Comparison of ENCODE assay signal across 1 cellular context in genomic region chr12:98296462-98297079, GRCh38.
TF ChIP-seq lines count a peak whose summit lies in the region.

No MANE protein-coding gene starts in this region.

TF ChIP-seq in GM12878, 131 proteins besides CTCF, POLR2A, EP300 and RAD21 (continued from another document):
- TF ChIP-seq REST (IDR thresholded peaks at IDR 0.05; ENCODE audit: low read depth, low read length): peak; percentile 87
- no peak for TF ChIP-seq SUZ12 (IDR thresholded peaks at IDR 0.05; ENCODE audit: unreplicated experiment)
- no peak for TF ChIP-seq GABPA (IDR thresholded peaks at IDR 0.05; ENCODE audit: low read depth)
- TF ChIP-seq KDM1A (IDR thresholded peaks at IDR 0.05; ENCODE audit: borderline replicate concordance): no peak
- TF ChIP-seq IKZF2 (IDR thresholded peaks at IDR 0.05): no peak
- no peak for TF ChIP-seq BACH1 (IDR thresholded peaks at IDR 0.05; ENCODE audit: borderline replicate concordance)
- no peak for TF ChIP-seq SREBF1 (IDR thresholded peaks at IDR 0.05; ENCODE audit: low read length)
- no peak for TF ChIP-seq ASH2L (IDR thresholded peaks at IDR 0.05; ENCODE audit: borderline replicate concordance, low read depth)
- no peak for TF ChIP-seq EGR1 (IDR thresholded peaks at IDR 0.05; ENCODE audit: borderline replicate concordance in 1 of 2, low read depth in 2 of 2, low read length in 2 of 2)
- TF ChIP-seq, protein P1, sequence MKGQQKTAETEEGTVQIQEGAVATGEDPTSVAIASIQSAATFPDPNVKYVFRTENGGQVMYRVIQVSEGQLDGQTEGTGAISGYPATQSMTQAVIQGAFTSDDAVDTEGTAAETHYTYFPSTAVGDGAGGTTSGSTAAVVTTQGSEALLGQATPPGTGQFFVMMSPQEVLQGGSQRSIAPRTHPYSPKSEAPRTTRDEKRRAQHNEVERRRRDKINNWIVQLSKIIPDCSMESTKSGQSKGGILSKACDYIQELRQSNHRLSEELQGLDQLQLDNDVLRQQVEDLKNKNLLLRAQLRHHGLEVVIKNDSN (IDR thresholded peaks at IDR 0.05; ENCODE audit: borderline replicate concordance, extremely low read length, insufficient read depth, low read depth, low read length): no peak
- TF ChIP-seq ZBTB40 (IDR thresholded peaks at IDR 0.05; ENCODE audit: borderline replicate concordance): peak; percentile 47; the same call in 1 of the 2 replicates
- no peak for TF ChIP-seq ETV6 (conservative IDR thresholded peaks at IDR 0.05 in 1 of 2, IDR thresholded peaks at IDR 0.05 in 1 of 2; ENCODE audit: borderline replicate concordance in 1 of 2, low read depth in 1 of 2)
